18 cellular contexts compared by ENCODE assay signal in the genomic region with DNA sequence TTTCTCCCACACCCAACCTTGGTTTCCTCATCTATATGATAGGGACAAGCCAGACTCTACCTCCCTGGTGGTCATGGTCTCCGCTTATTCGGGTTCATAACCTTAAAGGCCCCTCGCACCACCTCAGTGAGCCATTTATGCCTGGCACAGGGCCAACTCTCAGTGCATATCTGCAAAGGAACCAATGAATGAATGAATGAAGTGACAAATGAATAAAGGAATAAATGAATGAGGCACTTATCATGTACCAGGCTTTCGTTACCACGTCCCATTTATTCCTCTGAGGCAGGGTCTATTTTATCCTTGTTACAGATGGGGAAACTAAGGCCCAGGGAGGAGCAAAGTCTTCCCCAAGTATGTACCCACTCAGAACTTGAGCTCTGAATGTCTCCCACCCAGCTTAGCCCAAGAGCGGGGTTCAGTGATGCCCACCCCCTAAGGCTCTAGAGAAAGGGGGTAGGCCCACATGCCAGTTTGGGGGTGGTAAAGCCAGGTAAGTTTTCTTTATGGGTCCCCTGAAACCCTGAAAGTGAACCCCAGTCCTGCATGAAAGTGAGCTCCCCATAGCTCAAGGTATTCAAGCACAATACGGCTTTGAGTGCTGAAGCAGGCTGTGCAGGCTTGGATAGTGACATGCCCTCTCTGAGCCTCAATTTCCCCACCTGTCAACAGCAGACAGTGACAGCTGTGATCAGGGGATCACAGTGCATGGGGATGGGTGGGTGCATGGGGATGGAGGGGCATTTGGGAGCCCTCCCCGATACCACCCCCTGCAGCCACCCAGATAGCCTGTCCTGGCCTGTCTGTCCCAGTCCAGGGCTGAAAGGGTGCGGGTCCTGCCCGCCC. TPM values are rescaled to one million over a fixed set of nuclear protein-coding genes. Genes with fewer than 3 reads are reported as not detected.
DNase-seq lines count a peak whose midpoint lies in the region; ATAC-seq, FAIRE-seq and TF ChIP-seq lines count a peak whose summit lies in the region.
"Had no signal": no experiment of that assay in that cellular context is flagged by ENCODE, and none has a peak within 500 bp of the region (broad histone marks: within the 10 kb centered on the region; RNA-seq: fewer than 3 reads in every experiment).

No MANE protein-coding gene starts in this region.

- no peak overlapping the region for H2AFZ ChIP-seq in GM12878 (ENCODE audit: control insufficient read depth, low read depth, low read length)

- RAD21 ChIA-PET in GM12878 (lab: Charles Lee; ENCODE audit: unreplicated experiment): interaction anchor here (1.5 to 3.0 kb wide), 3 partner anchors 12 to 124 kb away, joined by 4 to 33 read pairs (median 8); a partner anchor contains a TSS

- no peak for DNase-seq in activated naive CD4-positive, alpha-beta T cell treated with anti-CD3 and anti-CD28 coated beads for 36 hours
- DNase-seq in activated naive CD4-positive, alpha-beta T cell treated with Interleukin-2 at 50 U/mL for 16 hours: no peak
- DNase-seq in GM12878 (ENCODE audit: low read depth, low spot score) (no peak), NCI-H82 (lab: John Stamatoyannopoulos, UW) (no peak), NCI-H2081 (lab: John Stamatoyannopoulos, UW) (no peak), Kasumi-1 (lab: John Stamatoyannopoulos, UW) (no peak)
- DNase-seq: activated CD4-positive, alpha-beta T cell treated with anti-CD3 and anti-CD28 coated beads for 1 hour; dorsolateral prefrontal cortex; retina had no signal

- TF ChIP-seq RAD21 in GM12878 (IDR thresholded peaks at IDR 0.05; ENCODE audit: insufficient read depth, low read depth, low read length): no peak

- H3K4me1 Mint-ChIP-seq in activated naive CD4-positive, alpha-beta T cell treated with anti-CD3 and anti-CD28 coated beads for 36 hours (ENCODE audit: low read depth): peaks cover 15% of the 10 kb centered on the region
- H3K4me1 Mint-ChIP-seq: brain had no signal

- no peak overlapping the region for H3K27ac ChIP-seq in HUES6 (ENCODE audit: low read depth, low read length)
- H3K27ac ChIP-seq in GM12878 (ENCODE audit: control insufficient read depth, insufficient read depth): no peak overlapping the region
- no peak overlapping the region for H3K27ac ChIP-seq in rectal smooth muscle tissue (ENCODE audit: low read depth, low read length)
- H3K27ac ChIP-seq: dorsolateral prefrontal cortex, suprapubic skin had no signal

- peaks cover 40% of the 10 kb centered on the region for H3K27me3 ChIP-seq in HUES6 (ENCODE audit: control insufficient read depth, insufficient read depth, low read length)
- peaks cover 3 to 4% of the 10 kb centered on the region in 2 experiments; a peak in 3 of 4 replicates for H3K27me3 ChIP-seq in GM12878 (replicated peaks in 1 of 2; ENCODE audit: control insufficient read depth in 2 of 2, insufficient read depth in 2 of 2, low read length in 1 of 2)
- H3K27me3 ChIP-seq in rectal smooth muscle tissue (ENCODE audit: control insufficient read depth, insufficient read depth, low read length): peaks cover 23% of the 10 kb centered on the region

- H3K36me3 ChIP-seq in HUES6 (ENCODE audit: control insufficient read depth, insufficient read depth, low read length) (no peaks in the 10 kb centered on the region), GM12878 (ENCODE audit: control insufficient read depth in 2 of 2, insufficient read depth in 2 of 2, low read length in 1 of 2) (no peaks in the 10 kb centered on the region), rectal smooth muscle tissue (ENCODE audit: control insufficient read depth, insufficient read depth, low read length) (no peaks in the 10 kb centered on the region)
- H3K36me3 ChIP-seq: suprapubic skin had no signal

- TF ChIP-seq CTCF in GM12878 (IDR thresholded peaks at IDR 0.05 in 2 of 3, conservative IDR thresholded peaks at IDR 0.05 in 1 of 3; ENCODE audit: control insufficient read depth in 2 of 3, extremely low read depth in 1 of 3, insufficient read depth in 1 of 3, low read depth in 3 of 3, low read length in 3 of 3): no peak

- H3K4me1 ChIP-seq in HUES6 (ENCODE audit: control insufficient read depth, insufficient read depth, low read length) (peaks cover 14% of the 10 kb centered on the region), GM12878 (ENCODE audit: control insufficient read depth, insufficient read depth, low read length) (peaks cover 3% of the 10 kb centered on the region; the same call in 1 of the 2 replicates), rectal smooth muscle tissue (ENCODE audit: control insufficient read depth, insufficient read depth, low read length) (no peaks in the 10 kb centered on the region)

- in situ Hi-C loops in GM12878 (cut with MboI): no loop called here

- 48% methylated on average over 10 of the region's 10 CpGs for WGBS in GM12878 (ENCODE audit: insufficient coverage, insufficient replicate concordance, low lambda C conversion rate, missing lambda C conversion rate)

- intact Hi-C loops in activated naive CD4-positive, alpha-beta T cell treated with anti-CD3 and anti-CD28 coated beads for 36 hours (cut with micrococcal nuclease): no loop called here
- intact Hi-C loops in GM12878 (cut with micrococcal nuclease; ENCODE audit: unreplicated experiment): loop anchor here (5.0 kb wide), 1 partner anchor 126 kb away; no protein-coding TSS in a partner anchor

- no peaks in the 10 kb centered on the region for H3K79me2 ChIP-seq in GM12878 (ENCODE audit: control insufficient read depth, insufficient read depth, low read length)

- TF ChIP-seq EP300 in GM12878 (IDR thresholded peaks at IDR 0.05; ENCODE audit: borderline replicate concordance in 1 of 2, control insufficient read depth in 1 of 2, low read depth in 2 of 2, low read length in 2 of 2): no peak

- H3K4me3 Mint-ChIP-seq in activated naive CD4-positive, alpha-beta T cell treated with anti-CD3 and anti-CD28 coated beads for 36 hours: peak overlapping the region; percentile 81
- H3K4me3 Mint-ChIP-seq: brain, nephron progenitor cell had no signal

- POLR2A ChIA-PET in GM12878 (lab: Charles Lee): interaction anchor here (1.0 kb wide), 1 partner anchor 12 kb away, joined by 6 read pairs; a partner anchor contains a TSS

- no peaks in the 10 kb centered on the region for H3K27me3 Mint-ChIP-seq in activated naive CD4-positive, alpha-beta T cell treated with anti-CD3 and anti-CD28 coated beads for 36 hours (ENCODE audit: low read depth)

- ATAC-seq in GM12878: no peak
- ATAC-seq: esophagus mucosa had no signal

- no TSS peak for BruUV-seq in GM12878 (replicated peaks; lab: Mats Ljungman, UMichigan)

- no peak overlapping the region for H3K9ac ChIP-seq in HUES6 (ENCODE audit: low read length)
- H3K9ac ChIP-seq in GM12878 (ENCODE audit: control insufficient read depth, insufficient read depth, low read length): no peak overlapping the region
- no peak overlapping the region for H3K9ac ChIP-seq in rectal smooth muscle tissue (ENCODE audit: low read length)

- no peak for FAIRE-seq in GM12878 (lab: Jason Lieb, UNC)
- FAIRE-seq: D721Med, H54 had no signal

- no peak for TF ChIP-seq POLR2A in GM12878 (IDR thresholded peaks at IDR 0.05; ENCODE audit: low read depth, low read length)

- no peaks in the 10 kb centered on the region; the same call in 1 of the 2 replicates for H4K20me1 ChIP-seq in GM12878 (ENCODE audit: control insufficient read depth, insufficient read depth)

- SMC1A ChIA-PET in GM12878 (lab: Charles Lee; ENCODE audit: uncharacterized antibody, unreplicated experiment): interaction anchor here (0.6 to 2.7 kb wide), 7 partner anchors 9 to 124 kb away, joined by 3 to 11 read pairs (median 4); a partner anchor contains a TSS

- no peaks in the 10 kb centered on the region for H3K9me3 Mint-ChIP-seq in activated naive CD4-positive, alpha-beta T cell treated with anti-CD3 and anti-CD28 coated beads for 36 hours
- H3K9me3 Mint-ChIP-seq: brain, nephron progenitor cell had no signal

- H3K36me3 Mint-ChIP-seq in activated naive CD4-positive, alpha-beta T cell treated with anti-CD3 and anti-CD28 coated beads for 36 hours (ENCODE audit: low read depth): no peaks in the 10 kb centered on the region

- H3K9me3 ChIP-seq in HUES6 (ENCODE audit: control insufficient read depth, insufficient read depth, low read depth, low read length): no peaks in the 10 kb centered on the region
- no peaks in the 10 kb centered on the region for H3K9me3 ChIP-seq in GM12878 (replicated peaks; ENCODE audit: control insufficient read depth, insufficient read depth, low read length)
- H3K9me3 ChIP-seq: suprapubic skin had no signal

- no peak overlapping the region for H3K4me2 ChIP-seq in GM12878 (ENCODE audit: control insufficient read depth, insufficient read depth)

- CTCF ChIA-PET in activated naive CD4-positive, alpha-beta T cell treated with anti-CD3 and anti-CD28 coated beads for 36 hours (lab: Charles Lee): interaction anchor here (0.7 to 4.2 kb wide), 8 partner anchors 11 to 375 kb away, joined by 4 to 30 read pairs (median 4); a partner anchor contains a TSS
- CTCF ChIA-PET in GM12878 (lab: Yijun Ruan, JAX): interaction anchor here (1.2 to 3.0 kb wide), 4 partner anchors 12 to 67 kb away, joined by 5 to 36 read pairs (median 7); a partner anchor contains a TSS

- H3K4me3 ChIP-seq in HUES6 (ENCODE audit: low read depth, low read length) (0 out of 2 replicates have a peak overlapping the region, but pooled peaks have one; percentile 32), GM12878 (no peak overlapping the region), rectal smooth muscle tissue (ENCODE audit: low read length) (peak overlapping the region; percentile 15)

- no peak overlapping the region for H3K27ac Mint-ChIP-seq in activated naive CD4-positive, alpha-beta T cell treated with anti-CD3 and anti-CD28 coated beads for 36 hours
- H3K27ac Mint-ChIP-seq: brain, nephron progenitor cell had no signal

RNA-seq across cellular contexts. Expression of a gene that starts 0.5 kb away (rescaled TPM):
- 1 to 10 TPM; 1.1 to 1.2 TPM for total RNA-seq in activated naive CD4-positive, alpha-beta T cell treated with anti-CD3 and anti-CD28 coated beads for 36 hours
- total RNA-seq in GM12878 (2013; cell fraction: nucleolus; rRNA removed): not detected in 2 replicates
- total RNA-seq in GM12878 (2014; rRNA removed): 0.06 TPM in 1 of 2 replicates, not detected in the other
- 0.05 TPM in 1 of 2 replicates, not detected in the other for total RNA-seq in GM12878 (2014; rRNA removed; fragmentation: Illumina TruSeq; extraction: Trizol)
- 0.05 and 0.08 TPM in 2 replicates for total RNA-seq in GM12878 (2021)
- polyA plus RNA-seq in GM12878 (2011; ENCODE audit: low read depth): not detected
- 0.04 TPM in 2 replicates for polyA plus RNA-seq in GM12878 (2011; rRNA removed)
- polyA plus RNA-seq in GM12878 (2011; cell fraction: cytosol; rRNA removed): 0.03 TPM in 2 replicates
- polyA plus RNA-seq in GM12878 (2011; cell fraction: nucleus; rRNA removed): 0.07 TPM in 1 of 2 replicates, not detected in the other
- polyA plus RNA-seq in GM12878 (2012): 0.11 and 0.26 TPM in 2 replicates
- 0.03 TPM in 1 of 2 replicates, not detected in the other for polyA plus RNA-seq in GM12878 (2014; fragmentation: Illumina TruSeq; extraction: Trizol)
- under 1 TPM; 0.02 to 0.05 TPM for polyA plus RNA-seq in GM12878 (2014; fragmentation: Nextera tagmentation; extraction: Ambion mirVana)
- 0.06 TPM in 1 of 2 replicates, not detected in the other for polyA plus RNA-seq in GM12878 (2014; rRNA removed)
- under 1 TPM in 1 of 2 experiments, not detected in 1; 0.08 TPM for polyA plus RNA-seq in GM12878 (2016; fragmentation: Nextera tagmentation; extraction: Ambion mirVana)
- not detected in 2 replicates for polyA minus RNA-seq in GM12878 (2011; rRNA and poly(A)+ RNA removed)
- polyA minus RNA-seq in GM12878 (2011; cell fraction: cytosol; rRNA and poly(A)+ RNA removed): not detected in 2 replicates
- polyA minus RNA-seq in GM12878 (2011; cell fraction: nucleus; rRNA and poly(A)+ RNA removed): not detected in 2 replicates
- total RNA-seq: esophagus mucosa, lung microvascular endothelial cell, suprapubic skin had no signal

RNA-seq across cellular contexts. Expression of a gene that starts 11.5 kb away (rescaled TPM):
- 1,000 to 10,000 TPM; 4,021 to 4,160 TPM for total RNA-seq in activated naive CD4-positive, alpha-beta T cell treated with anti-CD3 and anti-CD28 coated beads for 36 hours
- 321 and 350 TPM in 2 replicates for total RNA-seq in GM12878 (2013; cell fraction: nucleolus; rRNA removed)
- total RNA-seq in GM12878 (2014; rRNA removed): 3,172 and 3,519 TPM in 2 replicates
- total RNA-seq in GM12878 (2014; rRNA removed; fragmentation: Illumina TruSeq; extraction: Trizol): 1,696 and 1,955 TPM in 2 replicates
- total RNA-seq in GM12878 (2021): 3,774 and 3,973 TPM in 2 replicates
- 986 TPM for polyA plus RNA-seq in GM12878 (2011; ENCODE audit: low read depth)
- polyA plus RNA-seq in GM12878 (2011; rRNA removed): 583 and 1,181 TPM in 2 replicates
- polyA plus RNA-seq in GM12878 (2011; cell fraction: cytosol; rRNA removed): 2,249 and 3,260 TPM in 2 replicates
- 987 and 1,239 TPM in 2 replicates for polyA plus RNA-seq in GM12878 (2011; cell fraction: nucleus; rRNA removed)
- 5,692 and 5,778 TPM in 2 replicates for polyA plus RNA-seq in GM12878 (2012)
- polyA plus RNA-seq in GM12878 (2014; fragmentation: Illumina TruSeq; extraction: Trizol): 545 and 2,062 TPM in 2 replicates
- polyA plus RNA-seq in GM12878 (2014; fragmentation: Nextera tagmentation; extraction: Ambion mirVana): 1,000 to 10,000 TPM; 1,658 to 1,675 TPM
- polyA plus RNA-seq in GM12878 (2014; rRNA removed): 3,622 and 3,810 TPM in 2 replicates
- polyA plus RNA-seq in GM12878 (2016; fragmentation: Nextera tagmentation; extraction: Ambion mirVana): 1,000 to 10,000 TPM; 2,538 to 2,591 TPM
- polyA minus RNA-seq in GM12878 (2011; rRNA and poly(A)+ RNA removed): 415 and 870 TPM in 2 replicates
- polyA minus RNA-seq in GM12878 (2011; cell fraction: cytosol; rRNA and poly(A)+ RNA removed): 769 and 811 TPM in 2 replicates
- 194 and 322 TPM in 2 replicates for polyA minus RNA-seq in GM12878 (2011; cell fraction: nucleus; rRNA and poly(A)+ RNA removed)

RNA-seq across cellular contexts. Expression of a gene that starts 23.5 kb away (rescaled TPM):
- 100 to 1,000 TPM; 231 to 235 TPM for total RNA-seq in activated naive CD4-positive, alpha-beta T cell treated with anti-CD3 and anti-CD28 coated beads for 36 hours
- total RNA-seq in GM12878 (2013; cell fraction: nucleolus; rRNA removed): 132 and 148 TPM in 2 replicates
- total RNA-seq in GM12878 (2014; rRNA removed): 30.7 and 31.8 TPM in 2 replicates
- total RNA-seq in GM12878 (2014; rRNA removed; fragmentation: Illumina TruSeq; extraction: Trizol): 11.5 and 11.6 TPM in 2 replicates
- total RNA-seq in GM12878 (2021): 64.2 and 67.9 TPM in 2 replicates
- polyA plus RNA-seq in GM12878 (2011; ENCODE audit: low read depth): 10.1 TPM
- 13.1 and 26.9 TPM in 2 replicates for polyA plus RNA-seq in GM12878 (2011; rRNA removed)
- 32.3 and 35.9 TPM in 2 replicates for polyA plus RNA-seq in GM12878 (2011; cell fraction: cytosol; rRNA removed)
- polyA plus RNA-seq in GM12878 (2011; cell fraction: nucleus; rRNA removed): 125 and 126 TPM in 2 replicates
- polyA plus RNA-seq in GM12878 (2012): 21.1 and 21.9 TPM in 2 replicates
- polyA plus RNA-seq in GM12878 (2014; fragmentation: Illumina TruSeq; extraction: Trizol): 9.8 and 13.9 TPM in 2 replicates
- 10 to 100 TPM in 1 of 2 experiments, 1 to 10 TPM in 1; 7.8 to 37.2 TPM for polyA plus RNA-seq in GM12878 (2014; fragmentation: Nextera tagmentation; extraction: Ambion mirVana)
- 36.8 and 39.1 TPM in 2 replicates for polyA plus RNA-seq in GM12878 (2014; rRNA removed)
- polyA plus RNA-seq in GM12878 (2016; fragmentation: Nextera tagmentation; extraction: Ambion mirVana): 10 to 100 TPM; 34.8 to 35.8 TPM
- 22.9 and 33.8 TPM in 2 replicates for polyA minus RNA-seq in GM12878 (2011; rRNA and poly(A)+ RNA removed)
- 27.3 and 29.0 TPM in 2 replicates for polyA minus RNA-seq in GM12878 (2011; cell fraction: cytosol; rRNA and poly(A)+ RNA removed)
- polyA minus RNA-seq in GM12878 (2011; cell fraction: nucleus; rRNA and poly(A)+ RNA removed): 35.3 and 49.3 TPM in 2 replicates

RNA-seq across cellular contexts. Expression of a gene that starts 49.9 kb away (rescaled TPM):
- total RNA-seq in activated naive CD4-positive, alpha-beta T cell treated with anti-CD3 and anti-CD28 coated beads for 36 hours: 1 to 10 TPM; 5.7 to 5.9 TPM
- total RNA-seq in GM12878 (2013; cell fraction: nucleolus; rRNA removed): 1.1 TPM in 1 of 2 replicates, not detected in the other
- total RNA-seq in GM12878 (2014; rRNA removed) (0.93 and 1.2 TPM in 2 replicates), GM12878 (2014; rRNA removed; fragmentation: Illumina TruSeq; extraction: Trizol) (0.32 and 0.36 TPM in 2 replicates), GM12878 (2021) (0.93 and 1.7 TPM in 2 replicates)
- polyA plus RNA-seq in GM12878 (2011; ENCODE audit: low read depth): 0.92 TPM
- polyA plus RNA-seq in GM12878 (2011; rRNA removed) (0.16 and 0.29 TPM in 2 replicates), GM12878 (2014; fragmentation: Illumina TruSeq; extraction: Trizol) (0.73 TPM in 1 of 2 replicates, not detected in the other), GM12878 (2014; fragmentation: Nextera tagmentation; extraction: Ambion mirVana) (under 1 TPM; 0.37 to 0.66 TPM), GM12878 (2014; rRNA removed) (0.27 and 1.1 TPM in 2 replicates), GM12878 (2016; fragmentation: Nextera tagmentation; extraction: Ambion mirVana) (1 to 10 TPM in 1 of 2 experiments, under 1 TPM in 1; 0.78 to 1.9 TPM)
- 0.67 and 0.84 TPM in 2 replicates for polyA plus RNA-seq in GM12878 (2011; cell fraction: cytosol; rRNA removed)
- polyA plus RNA-seq in GM12878 (2011; cell fraction: nucleus; rRNA removed): 1.8 and 2.4 TPM in 2 replicates
- polyA plus RNA-seq in GM12878 (2012): 1.1 and 1.3 TPM in 2 replicates
- polyA minus RNA-seq in GM12878 (2011; rRNA and poly(A)+ RNA removed): not detected in 2 replicates
- not detected in 2 replicates for polyA minus RNA-seq in GM12878 (2011; cell fraction: cytosol; rRNA and poly(A)+ RNA removed)
- 0.60 and 0.86 TPM in 2 replicates for polyA minus RNA-seq in GM12878 (2011; cell fraction: nucleus; rRNA and poly(A)+ RNA removed)
- total RNA-seq: esophagus mucosa, lung microvascular endothelial cell, suprapubic skin had no signal
